ENCODE assay signal across 21 cellular contexts in the genomic region with DNA sequence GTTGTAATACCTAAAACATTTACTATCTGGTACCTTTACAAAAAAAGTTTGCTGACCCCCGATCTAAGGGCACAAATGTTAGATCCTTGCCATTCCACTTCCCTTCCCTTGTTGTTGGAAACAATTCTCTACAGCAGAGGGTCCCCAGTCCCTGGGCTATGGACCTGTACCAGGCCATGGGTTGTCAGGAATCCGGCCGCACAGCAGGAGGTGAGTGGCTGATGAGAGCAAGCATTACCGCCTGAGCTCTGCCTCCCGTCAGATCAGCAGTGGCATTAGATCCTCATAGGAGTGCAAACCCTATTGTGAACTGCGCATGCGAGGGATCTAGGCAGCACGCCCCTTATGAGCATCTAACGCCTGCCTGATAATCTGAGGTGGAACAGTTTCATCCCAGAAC.
"Had no signal": no experiment of that assay in that cellular context is flagged by ENCODE, and none has a peak within 500 bp of the region (broad histone marks: within the 10 kb centered on the region; RNA-seq: fewer than 3 reads in every experiment).

No MANE protein-coding gene starts in this region.

- H3K27ac ChIP-seq: heart left ventricle, right atrium auricular region, sigmoid colon, skin epidermis, stomach had no signal

- H3K27me3 Mint-ChIP-seq: dendritic cell treated with granulocyte-macrophage colony-stimulating factor and Interleukin-4, amounts not matched to agents 40 ng/mL and 50 ng/mL, for 4 days; naive thymus-derived CD8-positive, alpha-beta T cell; type B pancreatic cell had no signal

- H3K4me1 ChIP-seq: heart left ventricle, right atrium auricular region, sigmoid colon, stomach had no signal

- H3K9me3 ChIP-seq: mucosa of descending colon, right atrium auricular region, sigmoid colon, stomach had no signal

- FAIRE-seq: islet of Langerhans, urothelium cell line had no signal

- H3K4me3 Mint-ChIP-seq: dendritic cell treated with granulocyte-macrophage colony-stimulating factor and Interleukin-4, amounts not matched to agents 40 ng/mL and 50 ng/mL, for 4 days; naive thymus-derived CD8-positive, alpha-beta T cell; type B pancreatic cell had no signal

- H3K4me3 ChIP-seq: heart left ventricle, mucosa of descending colon, right atrium auricular region, sigmoid colon, skin epidermis, stomach had no signal

- H3K27me3 ChIP-seq: heart left ventricle, right atrium auricular region, sigmoid colon, stomach had no signal

- DNase-seq: effector CD4-positive, alpha-beta T cell; foreskin melanocyte; heart left ventricle; hippocampal formation; kidney glomerular epithelial cell; mammary epithelial cell; mucosa of descending colon; naive thymus-derived CD8-positive, alpha-beta T cell; posterior cingulate gyrus; sigmoid colon; stimulated activated CD4-positive, alpha-beta T cell treated with anti-CD3 and anti-CD28 coated beads, Interleukin-2, amount 100 ng/mL, for 24 hours; stimulated activated naive CD4-positive, alpha-beta T cell; stomach; substantia nigra had no signal

- H3K27ac Mint-ChIP-seq: dendritic cell treated with granulocyte-macrophage colony-stimulating factor and Interleukin-4, amounts not matched to agents 40 ng/mL and 50 ng/mL, for 4 days; naive thymus-derived CD8-positive, alpha-beta T cell; type B pancreatic cell had no signal

- ATAC-seq: heart left ventricle; left lobe of liver; mucosa of descending colon; naive thymus-derived CD8-positive, alpha-beta T cell had no signal

- H3K36me3 ChIP-seq: right atrium auricular region, sigmoid colon, stomach had no signal
